In the genomic region with DNA sequence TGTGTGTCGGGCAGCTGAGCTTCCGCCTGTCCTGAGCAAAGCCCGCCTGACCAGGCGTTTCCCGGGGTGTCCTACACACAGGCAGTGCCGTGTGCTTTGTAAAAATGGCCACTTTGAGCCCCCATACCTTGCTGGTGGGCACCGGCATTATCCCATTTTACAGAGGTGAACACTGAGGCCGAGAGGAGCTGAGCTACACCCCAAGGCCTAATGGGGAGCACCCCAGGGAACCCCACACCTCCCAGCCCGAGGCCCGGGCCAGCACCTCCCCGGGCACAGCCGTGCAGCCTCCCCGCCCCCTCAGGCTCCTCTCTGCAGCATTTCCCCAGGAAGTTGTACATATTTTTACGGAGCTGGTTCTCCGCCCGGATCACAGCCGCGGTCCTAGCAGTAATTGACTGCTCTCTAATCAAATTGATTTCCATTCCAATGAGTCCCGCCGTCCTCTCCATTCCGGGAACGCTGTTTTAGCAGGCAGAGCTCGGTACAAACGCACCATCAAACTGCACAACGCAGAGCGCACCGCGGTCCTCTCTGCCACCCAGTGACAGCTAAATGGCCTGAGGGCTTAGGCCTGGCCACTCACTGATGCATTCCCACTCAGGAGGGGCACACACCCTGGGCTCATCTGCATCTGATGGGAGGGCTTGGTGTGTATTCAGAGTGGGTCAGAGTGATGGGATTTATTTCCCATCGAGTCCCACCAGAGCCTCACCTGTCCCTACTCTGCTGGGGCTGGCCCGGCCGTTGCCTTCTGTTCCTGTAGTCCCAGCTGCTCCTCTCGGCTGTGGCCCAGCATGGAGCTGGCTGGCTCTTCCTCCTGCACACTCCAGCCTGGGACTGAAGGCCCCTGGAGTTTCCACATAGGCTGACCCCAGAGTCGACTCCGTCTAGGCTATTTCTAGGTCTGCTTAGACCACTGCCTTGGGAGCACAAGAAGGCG, we compare ENCODE assay signal across 26 cellular contexts.
"Had no signal": no experiment of that assay in that cellular context is flagged by ENCODE, and none has a peak within 500 bp of the region (broad histone marks: within the 10 kb centered on the region; RNA-seq: fewer than 3 reads in every experiment).

No MANE protein-coding gene starts in this region.

- H3K27ac ChIP-seq: breast epithelium, colonic mucosa, heart left ventricle, parathyroid adenoma, psoas muscle, spleen, testis, transverse colon had no signal

- H3K9ac ChIP-seq: parathyroid adenoma had no signal

- H3K27me3 ChIP-seq: breast epithelium, colonic mucosa, heart left ventricle, spleen, testis, transverse colon had no signal

- H3K9me3 ChIP-seq: breast epithelium, colonic mucosa, heart left ventricle, psoas muscle, spleen, testis, transverse colon had no signal

- H3K79me2 ChIP-seq: parathyroid adenoma had no signal

- H3K36me3 ChIP-seq: breast epithelium, colonic mucosa, heart left ventricle, spleen, transverse colon had no signal

- ATAC-seq: activated CD8-positive, alpha-beta memory T cell treated with anti-CD3 and anti-CD28 coated beads, Interleukin-2, amount 10 ng/mL, durations not matched to agents 7 days and 5 days; activated CD8-positive, alpha-beta T cell treated with anti-CD3 and anti-CD28 coated beads, Interleukin-2, amount 10 ng/mL, durations not matched to agents 7 days and 5 days; effector memory CD8-positive, alpha-beta T cell; heart left ventricle; left colon; psoas muscle; right cardiac atrium had no signal

- H3K4me3 ChIP-seq: breast epithelium, colonic mucosa, dorsolateral prefrontal cortex, heart left ventricle, psoas muscle, spleen, testis, transverse colon had no signal

- H2AFZ ChIP-seq: parathyroid adenoma had no signal

- DNase-seq: activated B cell treated with CpG ODN at 0.5 μM for 24 hours; activated CD4-positive, alpha-beta T cell treated with anti-CD3 and anti-CD28 coated beads, Interleukin-2, amount 50 U/mL, for 1 hour; activated CD8-positive, alpha-beta memory T cell treated with anti-CD3 and anti-CD28 coated beads, Interleukin-2, amount 10 ng/mL, durations not matched to agents 7 days and 5 days; activated CD8-positive, alpha-beta T cell treated with anti-CD3 and anti-CD28 coated beads, Interleukin-2, amount 10 ng/mL, durations not matched to agents 7 days and 5 days; activated T-cell treated with anti-CD3 and anti-CD28 coated beads, Interleukin-2, amount 50 U/mL, for 48 hours; central memory CD4-positive, alpha-beta T cell; colonic mucosa; effector memory CD8-positive, alpha-beta T cell; hypothalamus; immature natural killer cell; kidney; left colon; mammary epithelial cell; naive B cell; nephron progenitor cell; occipital lobe; psoas muscle; right cardiac atrium; spleen; stimulated activated naive CD4-positive, alpha-beta T cell; testis; transverse colon had no signal

- H3K4me1 ChIP-seq: parathyroid adenoma had no signal
